In the genomic region with DNA sequence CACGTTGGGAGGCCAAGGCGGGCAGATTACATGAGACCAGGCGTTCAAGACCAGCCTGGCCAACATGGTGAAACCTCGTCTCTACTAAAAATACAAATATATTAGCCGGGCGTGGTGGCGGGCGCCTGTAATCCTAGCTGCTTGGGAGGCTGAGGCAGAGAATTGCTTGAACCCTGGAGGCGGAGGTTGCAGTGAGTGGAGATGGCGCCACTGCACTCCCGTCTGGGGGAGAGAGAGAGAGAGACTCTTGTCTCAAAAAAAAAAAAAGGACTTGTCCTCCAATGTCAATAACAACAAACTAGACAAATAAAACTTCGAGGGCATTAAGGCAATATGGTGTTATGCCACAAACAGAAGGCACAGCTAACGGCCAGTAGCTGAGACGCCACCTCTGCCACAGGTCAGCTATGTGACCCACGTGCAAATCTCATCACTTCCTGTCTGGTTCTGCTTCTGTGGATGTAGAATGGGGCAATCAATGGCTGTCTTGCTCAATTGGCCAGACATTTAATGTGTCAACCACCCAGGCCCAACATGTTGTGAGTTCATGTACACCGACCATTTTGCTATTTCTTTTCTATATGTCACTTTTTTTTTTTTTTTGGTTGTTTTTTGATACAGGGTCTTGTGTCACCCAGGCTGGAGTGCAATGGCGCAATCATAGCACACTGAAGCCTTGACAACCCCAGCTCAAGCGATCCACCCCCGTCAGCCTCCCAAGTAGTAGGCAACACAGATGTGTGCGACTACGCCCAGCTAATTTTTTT, we compare ENCODE assay signal across 8 cellular contexts. TPM values are rescaled to one million over a fixed set of nuclear protein-coding genes. Genes with fewer than 3 reads are reported as not detected.
DNase-seq lines count a peak whose midpoint lies in the region; ATAC-seq and TF ChIP-seq lines count a peak whose summit lies in the region.

No MANE protein-coding gene starts in this region.

- no peak for ATAC-seq in GM18858 (IDR thresholded peaks at IDR 0.05; ENCODE audit: unreplicated experiment)
- no peak for ATAC-seq in GM21619 (IDR thresholded peaks at IDR 0.05; ENCODE audit: unreplicated experiment)

- H3K4me3 ChIP-seq in MM.1S (ENCODE audit: low read length) = peak overlapping the region; percentile 67

- H3K4me1 ChIP-seq in MM.1S (ENCODE audit: low read length) = peaks cover 23% of the 10 kb centered on the region

- H3K9ac ChIP-seq in MM.1S (ENCODE audit: low read length) = peak overlapping the region; percentile 49

- peak overlapping the region; percentile 47; the same call in 1 of the 2 replicates for H3K27ac ChIP-seq in MM.1S (ENCODE audit: low read length)

- no peaks in the 10 kb centered on the region for H3K27me3 ChIP-seq in MM.1S (replicated peaks; ENCODE audit: insufficient read depth, low read length)

- H3K4me3 Mint-ChIP-seq in activated T-helper 1 cell treated with anti-CD3 and anti-CD28 coated beads, Interleukin-12 subunit alpha, Interleukin-12 subunit beta, Interleukin-2, Interleukin-4 antibody, amounts not matched to agents 30 ng/mL and 10 ng/mL and 1 ng/mL, durations not matched to agents 14 hours and 24 hours and 36 hours = peak overlapping the region; percentile 88
- H3K4me3 Mint-ChIP-seq in glutamatergic neuron (ENCODE audit: unreplicated experiment) (peak overlapping the region; percentile 82), progenitor cell of endocrine pancreas (ENCODE audit: low read depth) (peak overlapping the region; percentile 79)

- no peaks in the 10 kb centered on the region for H3K9me3 Mint-ChIP-seq in activated T-helper 1 cell treated with anti-CD3 and anti-CD28 coated beads, Interleukin-12 subunit alpha, Interleukin-12 subunit beta, Interleukin-2, Interleukin-4 antibody, amounts not matched to agents 30 ng/mL and 10 ng/mL and 1 ng/mL, durations not matched to agents 14 hours and 24 hours and 36 hours
- H3K9me3 Mint-ChIP-seq in glutamatergic neuron (ENCODE audit: unreplicated experiment) (peaks cover 4% of the 10 kb centered on the region), progenitor cell of endocrine pancreas (ENCODE audit: low read depth) (no peaks in the 10 kb centered on the region)

- no peaks in the 10 kb centered on the region for H3K27me3 Mint-ChIP-seq in activated T-helper 1 cell treated with anti-CD3 and anti-CD28 coated beads, Interleukin-12 subunit alpha, Interleukin-12 subunit beta, Interleukin-2, Interleukin-4 antibody, amounts not matched to agents 30 ng/mL and 10 ng/mL and 1 ng/mL, durations not matched to agents 14 hours and 24 hours and 36 hours (ENCODE audit: insufficient read depth)
- peaks cover 4% of the 10 kb centered on the region for H3K27me3 Mint-ChIP-seq in glutamatergic neuron (ENCODE audit: unreplicated experiment)
- no peaks in the 10 kb centered on the region for H3K27me3 Mint-ChIP-seq in progenitor cell of endocrine pancreas

- peaks cover 50% of the 10 kb centered on the region for H3K4me1 Mint-ChIP-seq in activated T-helper 1 cell treated with anti-CD3 and anti-CD28 coated beads, Interleukin-12 subunit alpha, Interleukin-12 subunit beta, Interleukin-2, Interleukin-4 antibody, amounts not matched to agents 30 ng/mL and 10 ng/mL and 1 ng/mL, durations not matched to agents 14 hours and 24 hours and 36 hours (ENCODE audit: low read depth)
- peaks cover 25% of the 10 kb centered on the region for H3K4me1 Mint-ChIP-seq in glutamatergic neuron (ENCODE audit: low read depth, unreplicated experiment)
- peaks cover 29% of the 10 kb centered on the region for H3K4me1 Mint-ChIP-seq in progenitor cell of endocrine pancreas (ENCODE audit: low read depth)

- peak overlapping the region; percentile 55 for H2AFZ ChIP-seq in MM.1S (ENCODE audit: low read length)

- no peaks in the 10 kb centered on the region for H3K9me2 ChIP-seq in MM.1S (replicated peaks; ENCODE audit: insufficient read depth, low read length)

- H3K79me2 ChIP-seq in MM.1S (ENCODE audit: low read length) = peaks cover 65% of the 10 kb centered on the region

- no peaks in the 10 kb centered on the region for H4K20me1 ChIP-seq in MM.1S (ENCODE audit: insufficient read depth, low read length)

- intact Hi-C loops in activated T-helper 1 cell treated with anti-CD3 and anti-CD28 coated beads, Interleukin-12 subunit alpha, Interleukin-12 subunit beta, Interleukin-2, Interleukin-4 antibody, amounts not matched to agents 30 ng/mL and 10 ng/mL and 1 ng/mL, durations not matched to agents 14 hours and 24 hours and 36 hours (cut with micrococcal nuclease) = loop anchor here (5.0 kb wide), 2 partner anchors 161 to 1059 kb away; a partner anchor contains a TSS

- H3K36me3 ChIP-seq in MM.1S (replicated peaks; ENCODE audit: insufficient read depth, low read length) = peaks cover 4% of the 10 kb centered on the region; the same call in 1 of the 2 replicates

- peak overlapping the region; percentile 70 for H3K4me2 ChIP-seq in MM.1S (ENCODE audit: low read depth, low read length)

- H3K27ac Mint-ChIP-seq in activated T-helper 1 cell treated with anti-CD3 and anti-CD28 coated beads, Interleukin-12 subunit alpha, Interleukin-12 subunit beta, Interleukin-2, Interleukin-4 antibody, amounts not matched to agents 30 ng/mL and 10 ng/mL and 1 ng/mL, durations not matched to agents 14 hours and 24 hours and 36 hours = peak overlapping the region; percentile 93
- H3K27ac Mint-ChIP-seq in glutamatergic neuron (ENCODE audit: unreplicated experiment) (peak overlapping the region; percentile 76), progenitor cell of endocrine pancreas (peak overlapping the region; percentile 96)

- peaks cover 8% of the 10 kb centered on the region for H3K36me3 Mint-ChIP-seq in activated T-helper 1 cell treated with anti-CD3 and anti-CD28 coated beads, Interleukin-12 subunit alpha, Interleukin-12 subunit beta, Interleukin-2, Interleukin-4 antibody, amounts not matched to agents 30 ng/mL and 10 ng/mL and 1 ng/mL, durations not matched to agents 14 hours and 24 hours and 36 hours (ENCODE audit: low read depth)
- H3K36me3 Mint-ChIP-seq in glutamatergic neuron (ENCODE audit: unreplicated experiment) (no peaks in the 10 kb centered on the region), progenitor cell of endocrine pancreas (ENCODE audit: insufficient read depth) (peaks cover 1% of the 10 kb centered on the region)

- peaks cover 63% of the 10 kb centered on the region for H3F3A ChIP-seq in MM.1S (ENCODE audit: insufficient read depth, low read length)

- DNase-seq in NCI-H1694 treated with DMSO at 0.1 percent for 48 hours (lab: John Stamatoyannopoulos, UW) (peak; percentile 10), NCI-H1694 (lab: John Stamatoyannopoulos, UW) (no peak), MM.1S (no peak), glutamatergic neuron (no peak), progenitor cell of endocrine pancreas (ENCODE audit: low spot score, unreplicated experiment) (no peak)
- peak; percentile 16 for DNase-seq in activated T-helper 1 cell treated with anti-CD3 and anti-CD28 coated beads, Interleukin-12 subunit alpha, Interleukin-12 subunit beta, Interleukin-2, Interleukin-4 antibody, amounts not matched to agents 30 ng/mL and 10 ng/mL and 1 ng/mL, durations not matched to agents 14 hours and 24 hours and 36 hours (ENCODE audit: low spot score)

- no peaks in the 10 kb centered on the region for H3K9me3 ChIP-seq in MM.1S (replicated peaks; ENCODE audit: insufficient read depth, low read length)

- TF ChIP-seq CTCF in MM.1S (IDR thresholded peaks at IDR 0.05; ENCODE audit: low read length) = no peak
- no peak for TF ChIP-seq CTCF in glutamatergic neuron (IDR thresholded peaks at IDR 0.05; ENCODE audit: partially characterized antibody, unreplicated experiment)
- no peak for TF ChIP-seq CTCF in progenitor cell of endocrine pancreas (IDR thresholded peaks at IDR 0.05; ENCODE audit: unreplicated experiment)

RNA-seq across cellular contexts. Expression of a gene that starts 0.8 kb away (rescaled TPM):
- 52.7 and 55.9 TPM in 2 replicates for total RNA-seq in activated T-helper 1 cell treated with anti-CD3 and anti-CD28 coated beads, Interleukin-12 subunit alpha, Interleukin-12 subunit beta, Interleukin-2, Interleukin-4 antibody, amounts not matched to agents 30 ng/mL and 10 ng/mL and 1 ng/mL, durations not matched to agents 14 hours and 24 hours and 36 hours
- total RNA-seq in glutamatergic neuron (ENCODE audit: unreplicated experiment) (18.4 TPM), progenitor cell of endocrine pancreas (24.9 and 30.8 TPM in 2 replicates)

RNA-seq across cellular contexts. Expression of a gene that starts 53.6 kb away (rescaled TPM):
- total RNA-seq in activated T-helper 1 cell treated with anti-CD3 and anti-CD28 coated beads, Interleukin-12 subunit alpha, Interleukin-12 subunit beta, Interleukin-2, Interleukin-4 antibody, amounts not matched to agents 30 ng/mL and 10 ng/mL and 1 ng/mL, durations not matched to agents 14 hours and 24 hours and 36 hours = 71.0 and 78.9 TPM in 2 replicates
- 87.7 TPM for total RNA-seq in glutamatergic neuron (ENCODE audit: unreplicated experiment)
- 63.9 and 68.7 TPM in 2 replicates for total RNA-seq in progenitor cell of endocrine pancreas

Comparison
In these comparisons a context has a peak if more than half of its experiments do, and no peak if none do; other contexts are left out.
1. DNase-seq: peak in NCI-H1694 treated with DMSO at 0.1 percent for 48 hours (single experiment) and activated T-helper 1 cell treated with anti-CD3 and anti-CD28 coated beads, Interleukin-12 subunit alpha, Interleukin-12 subunit beta, Interleukin-2, Interleukin-4 antibody, amounts not matched to agents 30 ng/mL and 10 ng/mL and 1 ng/mL, durations not matched to agents 14 hours and 24 hours and 36 hours (single experiment); none in NCI-H1694 (single experiment), MM.1S (single experiment), glutamatergic neuron (single experiment) and progenitor cell of endocrine pancreas (single experiment).
2. Peak in every context shown above with its lines, with median percentiles within 50 percentile points of each other: H3K27ac Mint-ChIP-seq and H3K4me3 Mint-ChIP-seq.